Comparison of ENCODE assay signal across 21 cellular contexts in the genomic region with DNA sequence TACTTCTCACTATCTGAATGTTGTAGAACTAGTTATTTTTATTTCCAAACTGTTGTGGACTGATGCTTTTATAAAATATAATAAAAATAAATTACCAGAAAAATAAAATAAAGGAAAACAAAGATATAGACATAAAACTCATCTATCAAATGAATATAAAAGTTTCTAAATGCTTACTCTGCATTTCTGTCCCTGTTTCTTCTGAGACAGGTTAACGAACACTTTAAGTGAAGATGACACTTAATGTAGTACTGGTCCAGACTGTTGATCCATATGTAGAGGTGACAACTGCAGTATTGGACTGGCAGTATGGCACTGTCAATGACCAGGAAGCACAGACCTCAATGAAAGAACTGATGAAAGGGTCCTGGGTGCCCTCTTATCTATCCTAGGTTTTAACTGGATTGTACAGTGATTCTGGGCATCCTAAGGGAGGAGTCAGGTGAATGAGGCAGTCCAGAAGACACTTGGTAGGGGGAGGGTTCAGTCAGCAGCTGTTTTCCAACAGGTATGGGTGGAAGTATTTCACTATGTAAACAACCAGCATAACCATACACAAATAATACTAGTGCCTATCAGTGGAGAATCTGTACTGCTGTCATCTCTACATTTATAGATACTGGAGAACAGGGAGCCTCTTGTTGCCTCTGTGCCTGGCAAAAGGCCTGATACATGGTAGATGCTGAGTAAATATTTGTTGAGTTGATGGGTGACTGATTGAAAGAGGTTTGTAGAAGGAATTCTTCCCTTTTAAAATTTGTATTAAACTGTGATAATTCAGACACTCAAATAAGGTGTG.
DNase-seq lines count a peak whose midpoint lies in the region; ATAC-seq and TF ChIP-seq lines count a peak whose summit lies in the region.
"Had no signal": no experiment of that assay in that cellular context is flagged by ENCODE, and none has a peak within 500 bp of the region (broad histone marks: within the 10 kb centered on the region; RNA-seq: fewer than 3 reads in every experiment).

No MANE protein-coding gene starts in this region.

- H3K9me3 ChIP-seq in mucosa of descending colon (no peaks in the 10 kb centered on the region), T-helper 17 cell (ENCODE audit: control insufficient read depth, low read length, poor library complexity, severe bottlenecking) (no peaks in the 10 kb centered on the region), lower lobe of right lung (no peaks in the 10 kb centered on the region)
- H3K9me3 ChIP-seq: BE2C, SJCRH30 had no signal

- ATAC-seq in mucosa of descending colon (peak; percentile 20), T-helper 17 cell (no peak), lower lobe of right lung (no peak)

- H3K27me3 ChIP-seq in lower lobe of right lung (ENCODE audit: low read depth) = no peaks in the 10 kb centered on the region
- H3K27me3 ChIP-seq: BE2C, SJCRH30 had no signal

- H3K27me3 Mint-ChIP-seq in T-helper 17 cell = no peaks in the 10 kb centered on the region
- H3K27me3 Mint-ChIP-seq: CD4-positive, CD25-positive, alpha-beta regulatory T cell; IgD-negative memory B cell had no signal

- H3K4me3 ChIP-seq in LNCaP clone FGC (ENCODE audit: low read depth, low read length) = no peak overlapping the region
- no peak overlapping the region for H3K4me3 ChIP-seq in mucosa of descending colon
- no peak overlapping the region for H3K4me3 ChIP-seq in lower lobe of right lung
- H3K4me3 ChIP-seq: SJCRH30 had no signal

- no peak overlapping the region for H3K4me3 Mint-ChIP-seq in T-helper 17 cell
- H3K4me3 Mint-ChIP-seq: CD4-positive, CD25-positive, alpha-beta regulatory T cell; HFFc6; IgD-negative memory B cell had no signal

- no peaks in the 10 kb centered on the region for H3K4me1 Mint-ChIP-seq in T-helper 17 cell
- H3K4me1 Mint-ChIP-seq: IgD-negative memory B cell had no signal

- no peaks in the 10 kb centered on the region for H3K4me1 ChIP-seq in mucosa of descending colon (ENCODE audit: low read depth)
- no peaks in the 10 kb centered on the region for H3K4me1 ChIP-seq in lower lobe of right lung
- H3K4me1 ChIP-seq: SJCRH30 had no signal

- intact Hi-C loops in mucosa of descending colon (cut with DNase I, micrococcal nuclease) = no loop called here
- intact Hi-C loops in lower lobe of right lung (cut with DNase I) = no loop called here

- H3K27ac Mint-ChIP-seq in T-helper 17 cell = no peak overlapping the region
- H3K27ac Mint-ChIP-seq: CD4-positive, CD25-positive, alpha-beta regulatory T cell; HFFc6; IgD-negative memory B cell had no signal

- no peak overlapping the region for H3K27ac ChIP-seq in lower lobe of right lung
- H3K27ac ChIP-seq: SJCRH30 had no signal

- no peaks in the 10 kb centered on the region for H3K36me3 Mint-ChIP-seq in T-helper 17 cell (ENCODE audit: low read depth)
- H3K36me3 Mint-ChIP-seq: CD4-positive, CD25-positive, alpha-beta regulatory T cell; IgD-negative memory B cell had no signal

- no peak for TF ChIP-seq CTCF in LNCaP clone FGC (IDR thresholded peaks at IDR 0.05; ENCODE audit: control insufficient read depth, extremely low read depth, insufficient read depth)
- TF ChIP-seq CTCF in mucosa of descending colon (IDR thresholded peaks at IDR 0.05) = no peak
- no peak for TF ChIP-seq CTCF in lower lobe of right lung (IDR thresholded peaks at IDR 0.05)

- DNase-seq in NCI-H345 (lab: John Stamatoyannopoulos, UW) (peak; percentile 34), NCI-H345 treated with DMSO at 0.1 percent for 48 hours (lab: John Stamatoyannopoulos, UW; ENCODE audit: unreplicated experiment) (no peak), LNCaP clone FGC (ENCODE audit: low read depth) (peak; percentile 94), NCI-H748 treated with DMSO at 0.1 percent for 48 hours (lab: John Stamatoyannopoulos, UW) (peak; percentile 48), mucosa of descending colon (no peak), T-helper 17 cell (no peak), lower lobe of right lung (no peak), foreskin melanocyte (no peak)
- DNase-seq: 8988T; BE2C; CD4-positive, CD25-positive, alpha-beta regulatory T cell; DMS79 treated with DMSO at 0.1 percent for 48 hours; HFFc6; Kasumi-1; MM.1S; NCI-H1092; NCI-H146; NCI-H2081 treated with DMSO at 0.1 percent for 48 hours; NCI-H774; SJCRH30 had no signal

- H3K36me3 ChIP-seq in mucosa of descending colon (ENCODE audit: low read depth) = no peaks in the 10 kb centered on the region
- H3K36me3 ChIP-seq in lower lobe of right lung = no peaks in the 10 kb centered on the region
- H3K36me3 ChIP-seq: BE2C, SJCRH30 had no signal

Comparison
In these comparisons a context has a peak if more than half of its experiments do, and no peak if none do; other contexts are left out.
1. DNase-seq: peak in NCI-H345 (single experiment), LNCaP clone FGC (single experiment) and NCI-H748 treated with DMSO at 0.1 percent for 48 hours (single experiment); none in NCI-H345 treated with DMSO at 0.1 percent for 48 hours (single experiment), mucosa of descending colon (0 of 3), T-helper 17 cell (0 of 3), lower lobe of right lung (single experiment) and foreskin melanocyte (single experiment).